Comparison of ENCODE assay signal across 12 cellular contexts in genomic region chr16:11136600-11136999, GRCh38.
DNase-seq lines count a peak whose midpoint lies in the region; ATAC-seq, FAIRE-seq and TF ChIP-seq lines count a peak whose summit lies in the region.
"Had no signal": no experiment of that assay in that cellular context is flagged by ENCODE, and none has a peak within 500 bp of the region (broad histone marks: within the 10 kb centered on the region; RNA-seq: fewer than 3 reads in every experiment).

No MANE protein-coding gene starts in this region.

- peaks cover 20 to 24% of the 10 kb centered on the region in 2 experiments for H3K4me1 ChIP-seq in K562 (replicated peaks in 1 of 2; ENCODE audit: control insufficient read depth in 2 of 2, insufficient read depth in 2 of 2, low read length in 2 of 2)

- no peak overlapping the region for H2AFZ ChIP-seq in K562 (ENCODE audit: low read depth, low read length)

- 70% methylated on average over 7 of the region's 7 CpGs for WGBS in K562 (ENCODE audit: insufficient coverage, low coverage, missing lambda C conversion rate)

- H3K27ac Mint-ChIP-seq in WTC11: no peak overlapping the region
- H3K27ac Mint-ChIP-seq: memory B cell had no signal

- in situ Hi-C loops in K562 (cut with MboI): no loop called here

- intact Hi-C loops in K562 (cut with micrococcal nuclease): loop anchor here (10.0 kb wide), 1 partner anchor 118 kb away; the partner anchor contains the start of gene SOCS1

- POLR2A ChIA-PET in K562 (lab: Yijun Ruan, JAX) (interaction anchor here (0.6 to 2.2 kb wide), 3 partner anchors 8 to 23 kb away, joined by 3 to 10 read pairs (median 3); no protein-coding TSS in a partner anchor), WTC11 (lab: Charles Lee) (no interaction called here)

- H3K9ac ChIP-seq in K562 (ENCODE audit: insufficient read depth in 1 of 2, low read depth in 2 of 2, low read length in 2 of 2): peak overlapping the region in 1 of 2 experiments; percentile 81; a peak in 2 of 4 replicates

- TF ChIP-seq POLR2A in K562 (conservative IDR thresholded peaks at IDR 0.05): no peak

- no peak for FAIRE-seq in K562 (lab: Jason Lieb, UNC)

- no peak overlapping the region for H3K4me3 ChIP-seq in K562
- H3K4me3 ChIP-seq: esophagus muscularis mucosa had no signal

- no peaks in the 10 kb centered on the region for H3K79me2 ChIP-seq in K562 (ENCODE audit: control insufficient read depth, insufficient read depth, low read length)

- BruUV-seq in K562 (replicated peaks; lab: Mats Ljungman, UMichigan): no TSS peak

- peaks cover 32% of the 10 kb centered on the region for H3K4me1 Mint-ChIP-seq in WTC11

- no peak overlapping the region for H3K4me2 ChIP-seq in K562 (ENCODE audit: insufficient read depth, low read length)

- ATAC-seq in K562 (no peak), GM21390 (IDR thresholded peaks at IDR 0.05; ENCODE audit: unreplicated experiment) (no peak), GM21381 (IDR thresholded peaks at IDR 0.05; ENCODE audit: unreplicated experiment) (no peak), WTC11 (no peak)

- no peaks in the 10 kb centered on the region for H3K27me3 ChIP-seq in K562 (ENCODE audit: control insufficient read depth in 2 of 2, insufficient read depth in 2 of 2, low read length in 2 of 2)
- H3K27me3 ChIP-seq: esophagus muscularis mucosa had no signal

- no peak for TF ChIP-seq RAD21 in K562 (CRISPR knock-in tag; conservative IDR thresholded peaks at IDR 0.05 in 1 of 2, IDR thresholded peaks at IDR 0.05 in 1 of 2)

- no peaks in the 10 kb centered on the region for H3K27me3 Mint-ChIP-seq in WTC11 (ENCODE audit: low read depth)
- H3K27me3 Mint-ChIP-seq: memory B cell had no signal

- no peaks in the 10 kb centered on the region for H3K36me3 Mint-ChIP-seq in WTC11

- no peaks in the 10 kb centered on the region for H3K9me3 Mint-ChIP-seq in WTC11
- H3K9me3 Mint-ChIP-seq: memory B cell had no signal

- peaks cover 11% of the 10 kb centered on the region; the same call in 1 of the 3 replicates for H3K36me3 ChIP-seq in K562 (ENCODE audit: control insufficient read depth, insufficient read depth, low read length)

- no peaks in the 10 kb centered on the region for H4K20me1 ChIP-seq in K562 (replicated peaks; ENCODE audit: control insufficient read depth, insufficient read depth, low read length)

- H3K27ac ChIP-seq in K562 (ENCODE audit: extremely low read depth, low read depth, low read length): no peak overlapping the region
- H3K27ac ChIP-seq: esophagus muscularis mucosa had no signal

- H3K9me1 ChIP-seq in K562 (ENCODE audit: control insufficient read depth, insufficient read depth, low read length): no peaks in the 10 kb centered on the region

- TF ChIP-seq EP300 in K562 (IDR thresholded peaks at IDR 0.05; ENCODE audit: low read length): no peak

- TF ChIP-seq CTCF in K562 (IDR thresholded peaks at IDR 0.05 in 2 of 3, conservative IDR thresholded peaks at IDR 0.05 in 1 of 3; ENCODE audit: insufficient read depth in 2 of 3, low read depth in 1 of 3, low read length in 3 of 3) (no peak), WTC11 (IDR thresholded peaks at IDR 0.05) (no peak)

- no peaks in the 10 kb centered on the region for H3K9me3 ChIP-seq in K562 (replicated peaks; ENCODE audit: control insufficient read depth, insufficient read depth, low read depth, low read length)
- H3K9me3 ChIP-seq: esophagus muscularis mucosa had no signal

- DNase-seq in Daoy (ENCODE audit: low read depth) (peak; percentile 95), NCI-H2081 (lab: John Stamatoyannopoulos, UW) (peak; percentile 66 to 82), K562 (ENCODE audit: extremely low read depth in 1 of 4, low spot score in 3 of 4) (no peak), lung microvascular endothelial cell (ENCODE audit: low read depth in 2 of 2) (peak; percentile 53 to 76), WTC11 (ENCODE audit: low spot score) (no peak)
- no peak for DNase-seq in activated CD4-positive, alpha-beta T cell treated with anti-CD3 and anti-CD28 coated beads, Interleukin-2, amount 50 U/mL, for 48 hours
- DNase-seq: activated gamma-delta T cell treated with Interleukin-2 at 50 U/mL for 16 hours, NCI-H187 had no signal

- CTCF ChIA-PET in K562 (lab: Yijun Ruan, JAX; ENCODE audit: low intra/inter-chr PET ratio) (no interaction called here), WTC11 (lab: Charles Lee) (no interaction called here)

- H3K4me3 Mint-ChIP-seq in WTC11: no peak overlapping the region
- H3K4me3 Mint-ChIP-seq: memory B cell had no signal

TF ChIP-seq in K562, 482 proteins besides CTCF, POLR2A, EP300 and RAD21:
- TF ChIP-seq FOXK2 (conservative IDR thresholded peaks at IDR 0.05 in 1 of 2, IDR thresholded peaks at IDR 0.05 in 1 of 2; ENCODE audit: low read depth in 2 of 2) (no peak), ZFPM2 (CRISPR knock-in tag; IDR thresholded peaks at IDR 0.05) (no peak), NFIC (IDR thresholded peaks at IDR 0.05) (peak; percentile 71), CREB5 (CRISPR knock-in tag; IDR thresholded peaks at IDR 0.05) (no peak)

TF ChIP-seq in WTC11, 78 proteins besides CTCF, POLR2A, EP300 and RAD21 (continues in another document):
- TF ChIP-seq ATF2 (CRISPR knock-in tag; IDR thresholded peaks at IDR 0.05; ENCODE audit: borderline replicate concordance, low read depth): no peak
- no peak for TF ChIP-seq ARID4B (CRISPR knock-in tag; IDR thresholded peaks at IDR 0.05; ENCODE audit: borderline replicate concordance)
- TF ChIP-seq ZNF532 (CRISPR knock-in tag; IDR thresholded peaks at IDR 0.05; ENCODE audit: borderline replicate concordance): no peak

Comparison
In these comparisons a context has a peak if more than half of its experiments do, and no peak if none do; other contexts are left out.
1. DNase-seq: peak in Daoy (single experiment), NCI-H2081 (2 of 2) and lung microvascular endothelial cell (2 of 2); none in K562 (0 of 4), activated CD4-positive, alpha-beta T cell treated with anti-CD3 and anti-CD28 coated beads, Interleukin-2, amount 50 U/mL, for 48 hours (0 of 2) and WTC11 (single experiment).